Comparison of ENCODE assay signal across 27 cellular contexts in the genomic region with DNA sequence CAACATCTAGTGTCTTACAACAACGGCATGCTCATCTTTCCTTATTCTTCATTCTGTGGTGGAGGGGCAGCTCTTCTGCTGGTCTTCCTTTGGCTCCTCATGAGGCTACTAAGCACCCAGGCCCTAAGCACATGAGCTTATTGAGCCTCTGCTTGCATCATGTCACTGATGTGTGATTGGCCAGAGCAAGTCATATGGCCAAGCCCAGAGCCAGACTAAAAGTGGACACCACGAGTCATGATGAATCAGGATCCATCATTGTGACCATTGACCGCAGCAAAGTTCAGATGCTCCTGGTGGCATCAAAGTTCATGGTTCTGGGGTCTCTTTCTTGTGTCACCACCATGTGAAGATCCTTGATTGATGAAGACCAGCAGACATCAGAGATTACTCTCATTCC.
DNase-seq lines count a peak whose midpoint lies in the region; ATAC-seq and TF ChIP-seq lines count a peak whose summit lies in the region.
"Had no signal": no experiment of that assay in that cellular context is flagged by ENCODE, and none has a peak within 500 bp of the region (broad histone marks: within the 10 kb centered on the region; RNA-seq: fewer than 3 reads in every experiment).

No MANE protein-coding gene starts in this region.

- H3K9me3 ChIP-seq in GM23248 (ENCODE audit: low read depth) (no peaks in the 10 kb centered on the region), trophoblast cell (ENCODE audit: insufficient read depth, low read depth, low read length) (no peaks in the 10 kb centered on the region)
- H3K9me3 ChIP-seq: neutrophil, prostate gland, thyroid gland had no signal

- H3K79me1 ChIP-seq in trophoblast cell (ENCODE audit: low read length): peaks cover 16% of the 10 kb centered on the region

- peak overlapping the region; percentile 19 for H3K4ac ChIP-seq in trophoblast cell (ENCODE audit: low read depth, low read length)

- H3F3A ChIP-seq in GM23248 (ENCODE audit: insufficient read depth): no peaks in the 10 kb centered on the region

- no peak overlapping the region for H4K12ac ChIP-seq in trophoblast cell (ENCODE audit: low read depth, low read length)

- no peak for TF ChIP-seq CTCF in osteocyte (IDR thresholded peaks at IDR 0.05)

- peak; percentile 47 for ATAC-seq in esophagus mucosa
- no peak for ATAC-seq in stimulated activated naive CD8-positive, alpha-beta T cell treated with anti-CD3 and anti-CD28 coated beads, Interleukin-15, amount 100 ng/mL, for 72 hours
- ATAC-seq: SK-N-SH treated with all-trans-retinoic acid at 6 μM for 48 hours had no signal

- in situ Hi-C loops in GM23248 (cut with MboI): no loop called here

- no peak overlapping the region for H2AFZ ChIP-seq in GM23248
- no peak overlapping the region for H2AFZ ChIP-seq in trophoblast cell (ENCODE audit: insufficient read depth, low read length, poor library complexity)

- H3K9me2 ChIP-seq in GM23248 (ENCODE audit: insufficient read depth): no peaks in the 10 kb centered on the region

- H3K36me3 Mint-ChIP-seq in osteocyte (ENCODE audit: unreplicated experiment): no peaks in the 10 kb centered on the region
- H3K36me3 Mint-ChIP-seq: brain had no signal

- peak overlapping the region; percentile 18 for H3K14ac ChIP-seq in trophoblast cell (ENCODE audit: low read length)

- H3K27me3 Mint-ChIP-seq in stimulated activated naive CD8-positive, alpha-beta T cell treated with anti-CD3 and anti-CD28 coated beads, Interleukin-15, amount 100 ng/mL, for 72 hours: peaks cover 8% of the 10 kb centered on the region
- no peaks in the 10 kb centered on the region for H3K27me3 Mint-ChIP-seq in osteocyte (ENCODE audit: unreplicated experiment)
- H3K27me3 Mint-ChIP-seq: activated CD4-positive, alpha-beta T cell treated with anti-CD3 and anti-CD28 coated beads, Interleukin-2, amount 10 ng/mL, durations not matched to agents 24 days and 14 days; activated T-cell treated with anti-CD3 and anti-CD28 coated beads, Interleukin-2, amount 50 U/mL, for 24 hours; stimulated activated naive CD8-positive, alpha-beta T cell treated with anti-CD3 and anti-CD28 coated beads, Interleukin-15, Interleukin-2, amounts not matched to agents 100 ng/mL and 50 ng/mL, for 24 hours had no signal

- no peak overlapping the region for H3K27ac ChIP-seq in GM23248
- peak overlapping the region; percentile 88 for H3K27ac ChIP-seq in trophoblast cell (ENCODE audit: low read depth, low read length)
- H3K27ac ChIP-seq: neutrophil, prostate gland, sigmoid colon, thyroid gland, VCaP had no signal

- no peaks in the 10 kb centered on the region for H4K20me1 ChIP-seq in GM23248 (ENCODE audit: insufficient read depth)

- DNase-seq in GM23248 (peak; percentile 5), RPMI7951 (ENCODE audit: low read depth) (peak; percentile 46), trophoblast cell (no peak), anterior cingulate cortex (lab: John Stamatoyannopoulos, UW) (no peak), osteocyte (ENCODE audit: extremely low spot score, unreplicated experiment) (no peak)
- no peak for DNase-seq in stimulated activated CD4-positive, alpha-beta T cell treated with anti-CD3 and anti-CD28 coated beads, Interleukin-2, amount 100 ng/mL, for 48 hours
- no peak for DNase-seq in stimulated activated naive CD8-positive, alpha-beta T cell treated with anti-CD3 and anti-CD28 coated beads, Interleukin-15, amount 100 ng/mL, for 72 hours
- DNase-seq: activated CD4-positive, alpha-beta T cell treated with anti-CD3 and anti-CD28 coated beads, Interleukin-2, amount 10 ng/mL, durations not matched to agents 24 days and 14 days; activated T-cell treated with anti-CD3 and anti-CD28 coated beads, Interleukin-2, amount 50 U/mL, for 24 hours; DMS79; GF-D8; H7; mesendoderm; MM.1S; NCI-H2029 treated with DMSO at 0.1 percent for 48 hours; NCI-H82; sigmoid colon; stimulated activated CD4-positive, alpha-beta T cell treated with anti-CD3 and anti-CD28 coated beads, Interleukin-15, amount 100 ng/mL, for 24 hours; T-helper 2 cell; thyroid gland had no signal

- peak overlapping the region; percentile 40 for H4K91ac ChIP-seq in trophoblast cell (ENCODE audit: low read depth, low read length)

- H3K4me1 Mint-ChIP-seq in stimulated activated naive CD8-positive, alpha-beta T cell treated with anti-CD3 and anti-CD28 coated beads, Interleukin-15, amount 100 ng/mL, for 72 hours: no peaks in the 10 kb centered on the region
- peaks cover 16% of the 10 kb centered on the region for H3K4me1 Mint-ChIP-seq in osteocyte (ENCODE audit: unreplicated experiment)
- H3K4me1 Mint-ChIP-seq: activated CD4-positive, alpha-beta T cell treated with anti-CD3 and anti-CD28 coated beads, Interleukin-2, amount 10 ng/mL, durations not matched to agents 24 days and 14 days; brain had no signal

- WGBS in GM23248 (ENCODE audit: low coverage in 1 of 2, low lambda C conversion rate in 2 of 2, missing lambda C conversion rate in 2 of 2), 2 experiments: 73 to 79% methylated on average over 3 of the region's 3 CpGs
- no CpG with 5 or more reads among the region's 3 CpGs for WGBS in trophoblast cell (ENCODE audit: extremely low coverage, insufficient coverage, insufficient read length)

- H3K36me3 ChIP-seq in GM23248 (ENCODE audit: low read depth) (no peaks in the 10 kb centered on the region), trophoblast cell (ENCODE audit: control insufficient read depth in 1 of 2, insufficient read depth in 2 of 2, low read length in 2 of 2) (no peaks in the 10 kb centered on the region)
- H3K36me3 ChIP-seq: neutrophil, prostate gland, sigmoid colon, thyroid gland had no signal

- H3K4me1 ChIP-seq in GM23248 (ENCODE audit: insufficient read depth) (no peaks in the 10 kb centered on the region), trophoblast cell (ENCODE audit: control insufficient read depth in 1 of 2, insufficient read depth in 2 of 2, low read length in 2 of 2) (peaks cover 14 to 21% of the 10 kb centered on the region in 2 experiments)
- H3K4me1 ChIP-seq: prostate gland, sigmoid colon, thyroid gland had no signal

- no peak overlapping the region for H3K23ac ChIP-seq in trophoblast cell (ENCODE audit: low read length)

- peak overlapping the region; percentile 52 for H4K8ac ChIP-seq in trophoblast cell (ENCODE audit: low read depth, low read length)

- H2BK12ac ChIP-seq in trophoblast cell (ENCODE audit: low read length): peak overlapping the region; percentile 11

- peaks cover 11% of the 10 kb centered on the region; the same call in 1 of the 2 replicates for H3K27me3 ChIP-seq in GM23248 (replicated peaks; ENCODE audit: insufficient read depth)
- H3K27me3 ChIP-seq in trophoblast cell (ENCODE audit: insufficient read depth, low read length): no peaks in the 10 kb centered on the region
- H3K27me3 ChIP-seq: sigmoid colon, thyroid gland had no signal

- peak overlapping the region; percentile 0 for H3K18ac ChIP-seq in trophoblast cell (ENCODE audit: low read length)

- H3K4me2 ChIP-seq in GM23248 (ENCODE audit: unreplicated experiment) (no peak overlapping the region), trophoblast cell (ENCODE audit: low read length) (no peak overlapping the region)

- H2BK5ac ChIP-seq in trophoblast cell (ENCODE audit: low read depth, low read length, poor library complexity): peak overlapping the region; percentile 24

- no peak overlapping the region for H3K4me3 Mint-ChIP-seq in stimulated activated naive CD8-positive, alpha-beta T cell treated with anti-CD3 and anti-CD28 coated beads, Interleukin-15, amount 100 ng/mL, for 72 hours
- H3K4me3 Mint-ChIP-seq in osteocyte (ENCODE audit: unreplicated experiment): no peak overlapping the region
- H3K4me3 Mint-ChIP-seq: activated CD4-positive, alpha-beta T cell treated with anti-CD3 and anti-CD28 coated beads, Interleukin-2, amount 10 ng/mL, durations not matched to agents 24 days and 14 days; activated T-cell treated with anti-CD3 and anti-CD28 coated beads, Interleukin-2, amount 50 U/mL, for 24 hours; brain; stimulated activated naive CD8-positive, alpha-beta T cell treated with anti-CD3 and anti-CD28 coated beads, Interleukin-15, Interleukin-2, amounts not matched to agents 100 ng/mL and 50 ng/mL, for 24 hours had no signal

- no peaks in the 10 kb centered on the region for H3K79me2 ChIP-seq in GM23248 (ENCODE audit: insufficient read depth)
- H3K79me2 ChIP-seq in trophoblast cell (ENCODE audit: control insufficient read depth, insufficient read depth, low read length, poor library complexity): no peaks in the 10 kb centered on the region

- no peak overlapping the region for H3K27ac Mint-ChIP-seq in stimulated activated naive CD8-positive, alpha-beta T cell treated with anti-CD3 and anti-CD28 coated beads, Interleukin-15, amount 100 ng/mL, for 72 hours
- no peak overlapping the region for H3K27ac Mint-ChIP-seq in osteocyte (ENCODE audit: unreplicated experiment)
- H3K27ac Mint-ChIP-seq: activated CD4-positive, alpha-beta T cell treated with anti-CD3 and anti-CD28 coated beads, Interleukin-2, amount 10 ng/mL, durations not matched to agents 24 days and 14 days; activated T-cell treated with anti-CD3 and anti-CD28 coated beads, Interleukin-2, amount 50 U/mL, for 24 hours; brain; stimulated activated naive CD8-positive, alpha-beta T cell treated with anti-CD3 and anti-CD28 coated beads, Interleukin-15, Interleukin-2, amounts not matched to agents 100 ng/mL and 50 ng/mL, for 24 hours had no signal

- H2AK5ac ChIP-seq in trophoblast cell (ENCODE audit: low read length): peak overlapping the region; percentile 0

- peaks cover 7 to 23% of the 10 kb centered on the region in 2 donors for H3K9me3 Mint-ChIP-seq in stimulated activated naive CD8-positive, alpha-beta T cell treated with anti-CD3 and anti-CD28 coated beads, Interleukin-15, amount 100 ng/mL, for 72 hours
- H3K9me3 Mint-ChIP-seq in osteocyte (ENCODE audit: unreplicated experiment): peaks cover 5% of the 10 kb centered on the region
- H3K9me3 Mint-ChIP-seq: activated CD4-positive, alpha-beta T cell treated with anti-CD3 and anti-CD28 coated beads, Interleukin-2, amount 10 ng/mL, durations not matched to agents 24 days and 14 days had no signal

- H2BK120ac ChIP-seq in trophoblast cell (ENCODE audit: insufficient read depth, low read length, poor library complexity): peak overlapping the region; percentile 15

- no peak overlapping the region for H3K4me3 ChIP-seq in GM23248
- H3K4me3 ChIP-seq in trophoblast cell (ENCODE audit: low read depth, low read length): no peak overlapping the region
- H3K4me3 ChIP-seq: prostate gland, sigmoid colon, thyroid gland had no signal

- H3K9ac ChIP-seq in GM23248 (no peak overlapping the region), trophoblast cell (ENCODE audit: low read length) (no peak overlapping the region)

Comparison
In these comparisons a context has a peak if more than half of its experiments do, and no peak if none do; other contexts are left out.
1. DNase-seq: peak in GM23248 (single experiment) and RPMI7951 (single experiment); none in trophoblast cell (0 of 2), stimulated activated CD4-positive, alpha-beta T cell treated with anti-CD3 and anti-CD28 coated beads, Interleukin-2, amount 100 ng/mL, for 48 hours (0 of 2), stimulated activated naive CD8-positive, alpha-beta T cell treated with anti-CD3 and anti-CD28 coated beads, Interleukin-15, amount 100 ng/mL, for 72 hours (0 of 2), anterior cingulate cortex (0 of 58) and osteocyte (single experiment).